25 cellular contexts compared by ENCODE assay signal in genomic region chr11:104380358-104380757, GRCh38.
"Had no signal": no experiment of that assay in that cellular context is flagged by ENCODE, and none has a peak within 500 bp of the region (broad histone marks: within the 10 kb centered on the region; RNA-seq: fewer than 3 reads in every experiment).

No MANE protein-coding gene starts in this region.

- H3K4me3 ChIP-seq: dorsolateral prefrontal cortex, gastroesophageal sphincter, mucosa of descending colon, sigmoid colon, thoracic aorta, upper lobe of left lung had no signal

- H3K27ac ChIP-seq: dorsolateral prefrontal cortex, gastroesophageal sphincter, sigmoid colon, upper lobe of left lung had no signal

- H3K36me3 ChIP-seq: gastroesophageal sphincter, sigmoid colon, thoracic aorta, upper lobe of left lung had no signal

- H3K27me3 ChIP-seq: dorsolateral prefrontal cortex, gastroesophageal sphincter, sigmoid colon, upper lobe of left lung had no signal

- DNase-seq: activated B cell treated with CpG ODN at 0.5 μM for 24 hours; activated CD4-positive, alpha-beta T cell treated with anti-CD3 and anti-CD28 coated beads for 4 hours; activated CD4-positive, alpha-beta T cell treated with anti-CD3 and anti-CD28 coated beads, Interleukin-2, amount 50 U/mL, for 48 hours; activated CD8-positive, alpha-beta memory T cell treated with anti-CD3 and anti-CD28 coated beads, Interleukin-2, amount 50 U/mL, for 48 hours; activated naive CD4-positive, alpha-beta T cell treated with Interleukin-2 at 50 U/mL for 16 hours; activated T-cell treated with anti-CD3 and anti-CD28 coated beads, Interleukin-2, amount 50 U/mL, for 4 hours; dorsolateral prefrontal cortex; effector memory CD8-positive, alpha-beta T cell; head of caudate nucleus; hypothalamus; left colon; mesendoderm; mucosa of descending colon; naive thymus-derived CD4-positive, alpha-beta T cell; occipital lobe; posterior cingulate gyrus; sigmoid colon; stimulated activated CD4-positive, alpha-beta T cell treated with anti-CD3 and anti-CD28 coated beads, Interleukin-2, amount 100 ng/mL, for 48 hours; stimulated activated CD8-positive, alpha-beta memory T cell treated with anti-CD3 and anti-CD28 coated beads, Interleukin-4, amount 100 ng/mL, for 48 hours; stimulated activated naive B cell treated with anti-CD40 and anti-IgM and Interleukin-4, amounts not matched to agents 10 μg/mL and 1 μg/mL and 100 μg/mL, for 72 hours; SW 1271; T-helper 17 cell; upper lobe of left lung had no signal

- H3K4me1 ChIP-seq: gastroesophageal sphincter, sigmoid colon, upper lobe of left lung had no signal

- H3K9me3 ChIP-seq: gastroesophageal sphincter, mucosa of descending colon, sigmoid colon, thoracic aorta, upper lobe of left lung had no signal
